In genomic region chr3:129988429-129988828, GRCh38 we compare ENCODE assay signal across 38 cellular contexts. TPM values are rescaled to one million over a fixed set of nuclear protein-coding genes. Genes with fewer than 3 reads are reported as not detected.
"Had no signal": no experiment of that assay in that cellular context is flagged by ENCODE, and none has a peak within 500 bp of the region (broad histone marks: within the 10 kb centered on the region; RNA-seq: fewer than 3 reads in every experiment).

No MANE protein-coding gene starts in this region.

- H3K27me3 ChIP-seq: body of pancreas, breast epithelium had no signal

- H3K36me3 Mint-ChIP-seq: activated CD4-positive, alpha-beta memory T cell treated with anti-CD3 and anti-CD28 coated beads for 36 hours; activated naive CD4-positive, alpha-beta T cell treated with anti-CD3 and anti-CD28 coated beads, Interleukin-2, amount 10 ng/mL, durations not matched to agents 7 days and 5 days; activated naive CD4-positive, alpha-beta T cell treated with anti-CD3 and anti-CD28 coated beads, Interleukin-2, amount 50 U/mL, for 24 hours; activated naive CD8-positive, alpha-beta T cell; activated naive CD8-positive, alpha-beta T cell treated with anti-CD3 and anti-CD28 coated beads, Interleukin-2, amount 10 ng/mL, durations not matched to agents 7 days and 5 days had no signal

- H3K4me3 ChIP-seq: body of pancreas, breast epithelium had no signal

- H3K4me1 ChIP-seq: body of pancreas, breast epithelium had no signal

- H3K9me3 Mint-ChIP-seq: activated CD4-positive, alpha-beta memory T cell treated with anti-CD3 and anti-CD28 coated beads for 36 hours; activated CD4-positive, alpha-beta T cell treated with anti-CD3 and anti-CD28 coated beads, Interleukin-2, amount 10 ng/mL, durations not matched to agents 24 days and 14 days; activated CD8-positive, alpha-beta T cell treated with anti-CD3 and anti-CD28 coated beads for 36 hours; activated naive CD4-positive, alpha-beta T cell treated with anti-CD3 and anti-CD28 coated beads, Interleukin-2, amount 10 ng/mL, durations not matched to agents 7 days and 5 days; activated naive CD4-positive, alpha-beta T cell treated with anti-CD3 and anti-CD28 coated beads, Interleukin-2, amount 50 U/mL, for 24 hours; activated naive CD8-positive, alpha-beta T cell treated with anti-CD3 and anti-CD28 coated beads, Interleukin-2, amount 10 ng/mL, durations not matched to agents 7 days and 5 days; activated naive CD8-positive, alpha-beta T cell treated with anti-CD3 and anti-CD28 coated beads, Interleukin-2, amount 50 U/mL, for 24 hours; activated T-cell treated with anti-CD3 and anti-CD28 coated beads, Interleukin-2, amount 50 U/mL, for 4 hours; activated T-cell treated with anti-CD3 and anti-CD28 coated beads, Interleukin-2, amount 50 U/mL, for 72 hours; activated T-helper 1 cell treated with anti-CD3 and anti-CD28 coated beads, Interleukin-12 subunit alpha, Interleukin-12 subunit beta, Interleukin-2, Interleukin-4 antibody, amounts not matched to agents 30 ng/mL and 10 ng/mL and 1 ng/mL, durations not matched to agents 14 hours and 24 hours and 36 hours; activated T-helper 17 cell treated with anti-CD3 and anti-CD28 coated beads, Interleukin-2, amount 50 U/mL, for 72 hours; T-helper 1 cell treated with Interleukin-12 subunit alpha and Interleukin-12 subunit beta and Interleukin-4 antibody, amounts not matched to agents 30 μg/mL and 1 μg/mL, for 36 hours; T-helper 2 cell treated with Interferon-gamma antibody and Interleukin-4, amounts not matched to agents 5 μg/mL and 100 μg/mL, for 36 hours had no signal

- ATAC-seq: activated CD8-positive, alpha-beta T cell treated with anti-CD3 and anti-CD28 coated beads for 36 hours; activated naive CD8-positive, alpha-beta T cell treated with anti-CD3 and anti-CD28 coated beads, Interleukin-2, amount 50 U/mL, for 24 hours; activated T-cell treated with anti-CD3 and anti-CD28 coated beads, Interleukin-2, amount 50 U/mL, for 4 hours; activated T-cell treated with anti-CD3 and anti-CD28 coated beads, Interleukin-2, amount 50 U/mL, for 72 hours; activated T-helper 17 cell treated with anti-CD3 and anti-CD28 coated beads, Interleukin-2, amount 50 U/mL, for 72 hours; body of pancreas had no signal

- H3K36me3 ChIP-seq: brain microvascular endothelial cell, breast epithelium had no signal

- H3K27ac Mint-ChIP-seq: activated B cell treated with CpG ODN at 0.5 μM for 24 hours; activated CD4-positive, alpha-beta memory T cell treated with anti-CD3 and anti-CD28 coated beads for 36 hours; activated CD4-positive, alpha-beta T cell treated with anti-CD3 and anti-CD28 coated beads, Interleukin-2, amount 10 ng/mL, durations not matched to agents 24 days and 14 days; activated CD8-positive, alpha-beta T cell treated with anti-CD3 and anti-CD28 coated beads for 36 hours; activated naive CD4-positive, alpha-beta T cell treated with anti-CD3 and anti-CD28 coated beads, Interleukin-2, amount 10 ng/mL, durations not matched to agents 7 days and 5 days; activated naive CD4-positive, alpha-beta T cell treated with anti-CD3 and anti-CD28 coated beads, Interleukin-2, amount 50 U/mL, for 24 hours; activated naive CD8-positive, alpha-beta T cell; activated naive CD8-positive, alpha-beta T cell treated with anti-CD3 and anti-CD28 coated beads, Interleukin-2, amount 10 ng/mL, durations not matched to agents 7 days and 5 days; activated naive CD8-positive, alpha-beta T cell treated with anti-CD3 and anti-CD28 coated beads, Interleukin-2, amount 50 U/mL, for 24 hours; activated T-cell treated with anti-CD3 and anti-CD28 coated beads, Interleukin-2, amount 50 U/mL, for 72 hours; activated T-helper 1 cell treated with anti-CD3 and anti-CD28 coated beads, Interleukin-12 subunit alpha, Interleukin-12 subunit beta, Interleukin-2, Interleukin-4 antibody, amounts not matched to agents 30 ng/mL and 10 ng/mL and 1 ng/mL, durations not matched to agents 14 hours and 24 hours and 36 hours; activated T-helper 17 cell treated with anti-CD3 and anti-CD28 coated beads, Interleukin-2, amount 50 U/mL, for 72 hours; T-helper 1 cell treated with Interleukin-12 subunit alpha and Interleukin-12 subunit beta and Interleukin-4 antibody, amounts not matched to agents 30 μg/mL and 1 μg/mL, for 36 hours; T-helper 2 cell treated with Interferon-gamma antibody and Interleukin-4, amounts not matched to agents 5 μg/mL and 100 μg/mL, for 36 hours had no signal

- H3K4me1 Mint-ChIP-seq: activated B cell treated with CpG ODN at 0.5 μM for 24 hours; activated CD4-positive, alpha-beta T cell treated with anti-CD3 and anti-CD28 coated beads, Interleukin-2, amount 10 ng/mL, durations not matched to agents 24 days and 14 days; activated naive CD4-positive, alpha-beta T cell treated with anti-CD3 and anti-CD28 coated beads, Interleukin-2, amount 10 ng/mL, durations not matched to agents 7 days and 5 days; activated naive CD4-positive, alpha-beta T cell treated with anti-CD3 and anti-CD28 coated beads, Interleukin-2, amount 50 U/mL, for 24 hours; activated naive CD8-positive, alpha-beta T cell treated with anti-CD3 and anti-CD28 coated beads, Interleukin-2, amount 10 ng/mL, durations not matched to agents 7 days and 5 days; activated naive CD8-positive, alpha-beta T cell treated with anti-CD3 and anti-CD28 coated beads, Interleukin-2, amount 50 U/mL, for 24 hours; activated T-helper 17 cell treated with anti-CD3 and anti-CD28 coated beads, Interleukin-2, amount 50 U/mL, for 72 hours had no signal

- H3K9me3 ChIP-seq: body of pancreas, breast epithelium had no signal

- H3K4me3 Mint-ChIP-seq: activated B cell treated with CpG ODN at 0.5 μM for 24 hours; activated CD4-positive, alpha-beta memory T cell treated with anti-CD3 and anti-CD28 coated beads for 36 hours; activated CD4-positive, alpha-beta T cell treated with anti-CD3 and anti-CD28 coated beads, Interleukin-2, amount 10 ng/mL, durations not matched to agents 24 days and 14 days; activated CD8-positive, alpha-beta T cell treated with anti-CD3 and anti-CD28 coated beads for 36 hours; activated naive CD4-positive, alpha-beta T cell treated with anti-CD3 and anti-CD28 coated beads, Interleukin-2, amount 10 ng/mL, durations not matched to agents 7 days and 5 days; activated naive CD4-positive, alpha-beta T cell treated with anti-CD3 and anti-CD28 coated beads, Interleukin-2, amount 50 U/mL, for 24 hours; activated naive CD8-positive, alpha-beta T cell; activated naive CD8-positive, alpha-beta T cell treated with anti-CD3 and anti-CD28 coated beads, Interleukin-2, amount 10 ng/mL, durations not matched to agents 7 days and 5 days; activated naive CD8-positive, alpha-beta T cell treated with anti-CD3 and anti-CD28 coated beads, Interleukin-2, amount 50 U/mL, for 24 hours; activated T-cell treated with anti-CD3 and anti-CD28 coated beads, Interleukin-2, amount 50 U/mL, for 4 hours; activated T-cell treated with anti-CD3 and anti-CD28 coated beads, Interleukin-2, amount 50 U/mL, for 72 hours; activated T-helper 1 cell treated with anti-CD3 and anti-CD28 coated beads, Interleukin-12 subunit alpha, Interleukin-12 subunit beta, Interleukin-2, Interleukin-4 antibody, amounts not matched to agents 30 ng/mL and 10 ng/mL and 1 ng/mL, durations not matched to agents 14 hours and 24 hours and 36 hours; activated T-helper 17 cell treated with anti-CD3 and anti-CD28 coated beads, Interleukin-2, amount 50 U/mL, for 72 hours; T-helper 1 cell treated with Interleukin-12 subunit alpha and Interleukin-12 subunit beta and Interleukin-4 antibody, amounts not matched to agents 30 μg/mL and 1 μg/mL, for 36 hours; T-helper 2 cell treated with Interferon-gamma antibody and Interleukin-4, amounts not matched to agents 5 μg/mL and 100 μg/mL, for 36 hours had no signal

- DNase-seq: activated B cell treated with CpG ODN at 0.5 μM for 24 hours; activated CD4-positive, alpha-beta memory T cell treated with anti-CD3 and anti-CD28 coated beads for 36 hours; activated CD4-positive, alpha-beta T cell treated with anti-CD3 and anti-CD28 coated beads for 4 hours; activated CD4-positive, alpha-beta T cell treated with anti-CD3 and anti-CD28 coated beads, Interleukin-2, amount 10 ng/mL, durations not matched to agents 24 days and 14 days; activated CD4-positive, alpha-beta T cell treated with anti-CD3 and anti-CD28 coated beads, Interleukin-2, amount 50 U/mL, for 1 hour; activated CD4-positive, alpha-beta T cell treated with anti-CD3 and anti-CD28 coated beads, Interleukin-2, amount 50 U/mL, for 4 hours; activated CD4-positive, CD25-positive, alpha-beta regulatory T cell treated with anti-CD3 and anti-CD28 coated beads, Interleukin-2, amount 50 U/mL, for 72 hours; activated CD8-positive, alpha-beta memory T cell treated with anti-CD3 and anti-CD28 coated beads, Interleukin-2, amount 50 U/mL, for 4 hours; activated CD8-positive, alpha-beta T cell treated with anti-CD3 and anti-CD28 coated beads for 36 hours; activated effector memory CD4-positive, alpha-beta T cell treated with anti-CD3 and anti-CD28 coated beads, Interleukin-2, amount 50 U/mL, for 16 hours; activated gamma-delta T cell treated with Interleukin-2 at 50 U/mL for 16 hours; activated naive CD4-positive, alpha-beta T cell; activated naive CD4-positive, alpha-beta T cell treated with anti-CD3 and anti-CD28 coated beads, Interleukin-2, amount 10 ng/mL, durations not matched to agents 7 days and 5 days; activated naive CD8-positive, alpha-beta T cell treated with anti-CD3 and anti-CD28 coated beads, Interleukin-2, amount 10 ng/mL, durations not matched to agents 7 days and 5 days; activated naive CD8-positive, alpha-beta T cell treated with anti-CD3 and anti-CD28 coated beads, Interleukin-2, amount 50 U/mL, for 24 hours; activated T-cell treated with anti-CD3 and anti-CD28 coated beads for 4 hours; activated T-cell treated with anti-CD3 and anti-CD28 coated beads, Interleukin-2, amount 50 U/mL, for 1 hour; activated T-cell treated with anti-CD3 and anti-CD28 coated beads, Interleukin-2, amount 50 U/mL, for 4 hours; activated T-cell treated with anti-CD3 and anti-CD28 coated beads, Interleukin-2, amount 50 U/mL, for 72 hours; amniotic stem cell; body of pancreas; brain microvascular endothelial cell; central memory CD4-positive, alpha-beta T cell; SW 1271; T-helper 1 cell; T-helper 2 cell; T-helper 9 cell had no signal

- H3K27ac ChIP-seq: body of pancreas, brain microvascular endothelial cell, breast epithelium, VCaP had no signal

RNA-seq across cellular contexts. Expression of gene TRH, which starts 13.9 kb away (rescaled TPM):
- total RNA-seq: activated B cell treated with CpG ODN at 0.5 μM for 24 hours; activated CD4-positive, alpha-beta memory T cell treated with anti-CD3 and anti-CD28 coated beads for 36 hours; activated CD4-positive, alpha-beta T cell treated with anti-CD3 and anti-CD28 coated beads, Interleukin-2, amount 10 ng/mL, durations not matched to agents 24 days and 14 days; activated CD8-positive, alpha-beta memory T cell treated with anti-CD3 and anti-CD28 coated beads for 36 hours; activated CD8-positive, alpha-beta T cell treated with anti-CD3 and anti-CD28 coated beads for 36 hours; activated naive CD8-positive, alpha-beta T cell treated with anti-CD3 and anti-CD28 coated beads, Interleukin-2, amount 10 ng/mL, durations not matched to agents 7 days and 5 days; activated T-cell treated with anti-CD3 and anti-CD28 coated beads, Interleukin-2, amount 50 U/mL, for 4 hours; activated T-cell treated with anti-CD3 and anti-CD28 coated beads, Interleukin-2, amount 50 U/mL, for 72 hours; activated T-helper 1 cell treated with anti-CD3 and anti-CD28 coated beads, Interleukin-12 subunit alpha, Interleukin-12 subunit beta, Interleukin-2, Interleukin-4 antibody, amounts not matched to agents 30 ng/mL and 10 ng/mL and 1 ng/mL, durations not matched to agents 14 hours and 24 hours and 36 hours; activated T-helper 17 cell treated with anti-CD3 and anti-CD28 coated beads, Interleukin-2, amount 50 U/mL, for 72 hours; aorta; body of pancreas; breast epithelium; cardiac septum had no signal
